11 cellular contexts compared by ENCODE assay signal in the genomic region with DNA sequence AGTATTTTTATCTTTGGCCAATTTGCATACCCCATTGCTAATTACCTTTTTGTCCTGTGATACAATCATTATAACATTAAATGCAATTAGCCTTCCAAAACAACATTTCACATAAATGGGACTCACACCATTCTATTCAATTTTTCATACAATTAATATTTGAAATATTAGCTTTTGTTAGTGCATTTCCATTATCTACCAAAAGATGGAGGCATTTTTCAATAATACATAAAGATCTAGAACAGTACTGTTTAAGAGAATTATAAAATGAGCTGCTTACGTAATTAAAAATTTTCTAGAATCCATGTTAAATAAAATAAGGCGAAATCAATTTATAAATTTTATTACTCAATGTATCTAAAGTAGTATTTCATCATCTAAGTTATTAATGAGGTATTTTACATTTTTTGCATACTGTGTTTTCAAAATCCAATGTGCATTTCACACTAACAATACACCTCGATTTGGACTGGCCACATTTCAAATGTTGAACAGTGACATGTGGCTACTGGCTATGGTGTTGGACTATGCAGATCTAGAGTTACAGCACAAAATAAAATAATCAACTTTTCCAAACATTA.
A peak's percentile ranks its signal among the peaks of the same experiment; 100 is the strongest.
DNase-seq lines count a peak whose midpoint lies in the region; ATAC-seq and TF ChIP-seq lines count a peak whose summit lies in the region.
"Had no signal": no experiment of that assay in that cellular context is flagged by ENCODE, and none has a peak within 500 bp of the region (broad histone marks: within the 10 kb centered on the region; RNA-seq: fewer than 3 reads in every experiment).

No MANE protein-coding gene starts in this region.

- H3K14ac ChIP-seq in IMR-90 (replicated peaks; ENCODE audit: low read depth, low read length), result no peak overlapping the region

- no TSS peak for BruUV-seq in IMR-90 (replicated peaks; lab: Mats Ljungman, UMichigan)

- H2BK120ac ChIP-seq in IMR-90 (ENCODE audit: low read depth, low read length), result no peak overlapping the region

- H2AK9ac ChIP-seq in IMR-90 (replicated peaks; ENCODE audit: low read depth, low read length, poor library complexity), result no peak overlapping the region

- no peaks in the 10 kb centered on the region for H3K27me3 Mint-ChIP-seq in brain
- peaks cover 37% of the 10 kb centered on the region for H3K27me3 Mint-ChIP-seq in activated naive CD8-positive, alpha-beta T cell treated with anti-CD3 and anti-CD28 coated beads for 36 hours

- TF ChIP-seq CTCF in AG10803 (conservative IDR thresholded peaks at IDR 0.05; ENCODE audit: low read length), result peak; percentile 62
- TF ChIP-seq CTCF in IMR-90 (conservative IDR thresholded peaks at IDR 0.05; ENCODE audit: low read depth, low read length), result peak; percentile 50
- peak; percentile 72 to 76 for TF ChIP-seq CTCF in brain (conservative IDR thresholded peaks at IDR 0.05)

- H3K4ac ChIP-seq in IMR-90 (ENCODE audit: low read depth, low read length), result no peak overlapping the region

- H3K4me1 ChIP-seq in IMR-90 (ENCODE audit: control insufficient read depth, insufficient read depth, low read length), result no peaks in the 10 kb centered on the region

- H2BK15ac ChIP-seq in IMR-90 (ENCODE audit: low read depth, low read length), result no peak overlapping the region

- no CpG with 5 or more reads among the region's 3 CpGs for WGBS in IMR-90 (ENCODE audit: extremely low coverage in 2 of 2, insufficient read length in 1 of 2), 2 experiments

- H3K79me1 ChIP-seq in IMR-90 (ENCODE audit: low read depth in 1 of 2, low read length in 2 of 2), result peaks cover 17 to 43% of the 10 kb centered on the region in 2 experiments; a peak in 3 of 4 replicates

- H3K27ac ChIP-seq in IMR-90 (ENCODE audit: insufficient read depth, low read length), result no peak overlapping the region

- H3K18ac ChIP-seq in IMR-90 (ENCODE audit: low read depth, low read length), result no peak overlapping the region

- H3K4me1 Mint-ChIP-seq in brain, result peaks cover 4% of the 10 kb centered on the region
- H3K4me1 Mint-ChIP-seq in activated naive CD8-positive, alpha-beta T cell treated with anti-CD3 and anti-CD28 coated beads for 36 hours, result no peaks in the 10 kb centered on the region
- H3K4me1 Mint-ChIP-seq: naive thymus-derived CD8-positive, alpha-beta T cell; stimulated activated memory B cell treated with anti-CD40 and anti-IgM and Interleukin-4, amounts not matched to agents 10 μg/mL and 1 μg/mL and 100 μg/mL, for 72 hours had no signal

- H4K8ac ChIP-seq in IMR-90 (ENCODE audit: low read depth in 2 of 2, low read length in 2 of 2), result no peak overlapping the region; a peak in 1 of 4 replicates

- peaks cover 1% of the 10 kb centered on the region for H3K36me3 Mint-ChIP-seq in brain
- H3K36me3 Mint-ChIP-seq in activated naive CD8-positive, alpha-beta T cell treated with anti-CD3 and anti-CD28 coated beads for 36 hours, result no peaks in the 10 kb centered on the region
- H3K36me3 Mint-ChIP-seq: naive thymus-derived CD8-positive, alpha-beta T cell; stimulated activated memory B cell treated with anti-CD40 and anti-IgM and Interleukin-4, amounts not matched to agents 10 μg/mL and 1 μg/mL and 100 μg/mL, for 72 hours had no signal

- H4K20me1 ChIP-seq in IMR-90 (ENCODE audit: insufficient read depth, low read length), result no peaks in the 10 kb centered on the region; the same call in 1 of the 2 replicates

- no peaks in the 10 kb centered on the region for H3K27me3 ChIP-seq in IMR-90 (ENCODE audit: control insufficient read depth, insufficient read depth, low read length)

- no peak overlapping the region for H4K5ac ChIP-seq in IMR-90 (ENCODE audit: low read depth, low read length)

- no peak overlapping the region for H3K56ac ChIP-seq in IMR-90 (ENCODE audit: extremely low read depth, insufficient read depth, low read length)

- no peak overlapping the region for H3K4me3 Mint-ChIP-seq in brain
- no peak overlapping the region for H3K4me3 Mint-ChIP-seq in activated naive CD8-positive, alpha-beta T cell treated with anti-CD3 and anti-CD28 coated beads for 36 hours
- H3K4me3 Mint-ChIP-seq: naive thymus-derived CD8-positive, alpha-beta T cell; stimulated activated memory B cell treated with anti-CD40 and anti-IgM and Interleukin-4, amounts not matched to agents 10 μg/mL and 1 μg/mL and 100 μg/mL, for 72 hours; WTC11 had no signal

- TF ChIP-seq POLR2A in IMR-90 (IDR thresholded peaks at IDR 0.05; ENCODE audit: low read depth, low read length), result no peak

- dilution Hi-C loops in IMR-90 (cut with HindIII; ENCODE audit: low sequenced_read_pairs, unreplicated experiment), result no loop called here

- no peak overlapping the region for H2AFZ ChIP-seq in IMR-90 (replicated peaks; ENCODE audit: low read length, poor library complexity)

- peak; percentile 52 for TF ChIP-seq RAD21 in IMR-90 (IDR thresholded peaks at IDR 0.05; ENCODE audit: low read length)

- no peaks in the 10 kb centered on the region; the same call in 1 of the 2 replicates for H3K9me1 ChIP-seq in IMR-90 (ENCODE audit: insufficient read depth, low read length)

- no peak overlapping the region for H3K4me2 ChIP-seq in IMR-90 (ENCODE audit: low read depth, low read length)

- no peak overlapping the region for H3K23ac ChIP-seq in IMR-90 (ENCODE audit: low read depth, low read length)

- POLR2A ChIA-PET in IMR-90 (lab: Charles Lee; ENCODE audit: unreplicated experiment), result interaction anchor here (1.1 kb wide), 1 partner anchor 177 kb away, joined by 11 read pairs; no protein-coding TSS in a partner anchor

- in situ Hi-C loops in IMR-90 (cut with MboI; ENCODE audit: low sequenced_read_pairs), result loop anchor here (5.0 to 10.0 kb wide), 2 partner anchors 179 to 327 kb away; no protein-coding TSS in a partner anchor

- no peak overlapping the region for H3K4me3 ChIP-seq in AG10803 (ENCODE audit: low read length)
- H3K4me3 ChIP-seq in IMR-90 (ENCODE audit: insufficient read depth, low read depth, low read length), result no peak overlapping the region

- no peak overlapping the region for H2BK5ac ChIP-seq in IMR-90 (ENCODE audit: low read depth, low read length, poor library complexity, severe bottlenecking)

- DNase-seq in AG10803 (ENCODE audit: low read depth) (peak; percentile 29), IMR-90 (peak; percentile 37), lung microvascular endothelial cell (ENCODE audit: low read depth in 2 of 2) (peak; percentile 29 to 58), anterior cingulate cortex (lab: John Stamatoyannopoulos, UW) (no peak), head of caudate nucleus (no peak)
- DNase-seq in activated naive CD8-positive, alpha-beta T cell treated with anti-CD3 and anti-CD28 coated beads for 36 hours, result no peak

- H3K9me3 ChIP-seq in IMR-90 (ENCODE audit: control insufficient read depth, insufficient read depth, low read length), result no peaks in the 10 kb centered on the region

- H2BK20ac ChIP-seq in IMR-90 (ENCODE audit: low read depth, low read length), result no peak overlapping the region

- H2AK5ac ChIP-seq in IMR-90 (ENCODE audit: low read depth, low read length), result no peak overlapping the region

- peak; percentile 40; the same call in 1 of the 2 replicates for ATAC-seq in IMR-90 (ENCODE audit: low read depth)
- ATAC-seq in activated CD4-positive, CD25-positive, alpha-beta regulatory T cell treated with anti-CD3 and anti-CD28 coated beads, Interleukin-2, amount 50 U/mL, for 24 hours, result no peak
- ATAC-seq: naive thymus-derived CD8-positive, alpha-beta T cell; stimulated activated memory B cell treated with anti-CD40 and anti-IgM and Interleukin-4, amounts not matched to agents 10 μg/mL and 1 μg/mL and 100 μg/mL, for 72 hours; WTC11 had no signal

- H3K9ac ChIP-seq in IMR-90 (ENCODE audit: low read depth, low read length), result no peak overlapping the region

- CTCF ChIA-PET in IMR-90 (lab: Yijun Ruan, JAX), result interaction anchor here (1.0 to 3.3 kb wide), 4 partner anchors 10 to 178 kb away, joined by 3 to 18 read pairs (median 4); no protein-coding TSS in a partner anchor

- no peaks in the 10 kb centered on the region for H3K9me3 Mint-ChIP-seq in brain
- H3K9me3 Mint-ChIP-seq in activated naive CD8-positive, alpha-beta T cell treated with anti-CD3 and anti-CD28 coated beads for 36 hours, result no peaks in the 10 kb centered on the region
- H3K9me3 Mint-ChIP-seq: naive thymus-derived CD8-positive, alpha-beta T cell; stimulated activated memory B cell treated with anti-CD40 and anti-IgM and Interleukin-4, amounts not matched to agents 10 μg/mL and 1 μg/mL and 100 μg/mL, for 72 hours; WTC11 had no signal

- intact Hi-C loops in IMR-90 (cut with micrococcal nuclease) (loop anchor here (1.0 to 10.0 kb wide), 3 partner anchors 178 to 327 kb away; no protein-coding TSS in a partner anchor), head of caudate nucleus (cut with DNase I) (loop anchor here (10.0 kb wide), 1 partner anchor 67 kb away; no protein-coding TSS in a partner anchor)

- peaks cover 4% of the 10 kb centered on the region; the same call in 1 of the 2 replicates for H3K36me3 ChIP-seq in IMR-90 (ENCODE audit: control insufficient read depth, insufficient read depth, low read length)

- H4K91ac ChIP-seq in IMR-90 (ENCODE audit: insufficient read depth, low read depth, low read length), result no peak overlapping the region

- peak overlapping the region in 1 of 5 experiments; percentile 41 for H3K27ac Mint-ChIP-seq in brain
- H3K27ac Mint-ChIP-seq in activated naive CD8-positive, alpha-beta T cell treated with anti-CD3 and anti-CD28 coated beads for 36 hours, result no peak overlapping the region
- H3K27ac Mint-ChIP-seq: naive thymus-derived CD8-positive, alpha-beta T cell; stimulated activated memory B cell treated with anti-CD40 and anti-IgM and Interleukin-4, amounts not matched to agents 10 μg/mL and 1 μg/mL and 100 μg/mL, for 72 hours had no signal

TF ChIP-seq in IMR-90, 13 proteins besides CTCF, POLR2A, EP300 and RAD21 (continues in another document):
- TF ChIP-seq CHD1 (IDR thresholded peaks at IDR 0.05; ENCODE audit: low read depth, low read length) (no peak), CEBPB (IDR thresholded peaks at IDR 0.05; ENCODE audit: low read depth, low read length) (peak; percentile 1; the same call in 1 of the 2 replicates), SMC3 (IDR thresholded peaks at IDR 0.05; ENCODE audit: low read depth, low read length) (peak; percentile 58), BHLHE40 (IDR thresholded peaks at IDR 0.05; ENCODE audit: low read depth, low read length) (no peak), FOS (IDR thresholded peaks at IDR 0.05; ENCODE audit: low read depth, low read length) (no peak)
- TF ChIP-seq, protein P1, sequence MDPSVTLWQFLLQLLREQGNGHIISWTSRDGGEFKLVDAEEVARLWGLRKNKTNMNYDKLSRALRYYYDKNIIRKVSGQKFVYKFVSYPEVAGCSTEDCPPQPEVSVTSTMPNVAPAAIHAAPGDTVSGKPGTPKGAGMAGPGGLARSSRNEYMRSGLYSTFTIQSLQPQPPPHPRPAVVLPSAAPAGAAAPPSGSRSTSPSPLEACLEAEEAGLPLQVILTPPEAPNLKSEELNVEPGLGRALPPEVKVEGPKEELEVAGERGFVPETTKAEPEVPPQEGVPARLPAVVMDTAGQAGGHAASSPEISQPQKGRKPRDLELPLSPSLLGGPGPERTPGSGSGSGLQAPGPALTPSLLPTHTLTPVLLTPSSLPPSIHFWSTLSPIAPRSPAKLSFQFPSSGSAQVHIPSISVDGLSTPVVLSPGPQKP (IDR thresholded peaks at IDR 0.05; ENCODE audit: borderline replicate concordance, low read depth, low read length), result no peak

Comparison
In these comparisons a context has a peak if more than half of its experiments do, and no peak if none do; other contexts are left out.
1. DNase-seq: peak in AG10803 (single experiment), IMR-90 (single experiment) and lung microvascular endothelial cell (2 of 2); none in anterior cingulate cortex (0 of 58), activated naive CD8-positive, alpha-beta T cell treated with anti-CD3 and anti-CD28 coated beads for 36 hours (single experiment) and head of caudate nucleus (0 of 42).
2. Peak in every context shown above with its lines, with median percentiles within 50 percentile points of each other: CTCF ChIP-seq.